ENCODE assay signal across 9 cellular contexts in the genomic region with DNA sequence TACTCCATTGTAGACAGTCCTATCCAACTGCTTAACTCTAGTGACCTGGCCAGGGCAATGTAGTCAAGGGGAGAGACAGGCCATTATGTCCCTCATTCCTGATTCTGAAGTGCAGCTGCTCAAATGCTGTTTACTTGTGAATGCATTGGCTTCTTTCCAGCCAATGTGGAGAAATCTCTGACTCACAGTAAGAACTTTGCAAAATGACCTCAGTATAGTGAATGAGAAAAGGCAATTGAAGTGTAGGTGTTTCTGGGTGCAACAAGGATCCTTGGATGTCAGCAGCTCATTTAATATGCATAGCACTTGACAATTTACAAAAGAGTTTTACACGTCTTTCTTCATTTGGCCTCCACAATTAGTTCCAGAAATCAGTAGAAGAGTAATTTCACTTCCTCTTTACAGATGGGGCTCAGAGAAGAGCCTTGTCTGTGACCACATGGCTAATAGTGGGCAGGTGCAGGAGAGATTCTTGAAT.
DNase-seq lines count a peak whose midpoint lies in the region; ATAC-seq and TF ChIP-seq lines count a peak whose summit lies in the region.
"Had no signal": no experiment of that assay in that cellular context is flagged by ENCODE, and none has a peak within 500 bp of the region (broad histone marks: within the 10 kb centered on the region; RNA-seq: fewer than 3 reads in every experiment).

No MANE protein-coding gene starts in this region.

- TF ChIP-seq CTCF in foreskin fibroblast (IDR thresholded peaks at IDR 0.05; ENCODE audit: low read depth, low read length), result no peak

- peak; percentile 20 for DNase-seq in DMS79 treated with DMSO at 0.1 percent for 48 hours (lab: John Stamatoyannopoulos, UW)
- DNase-seq in foreskin fibroblast, result peak; percentile 1 to 38
- DNase-seq in UCSD-AML1 (lab: John Stamatoyannopoulos, UW; ENCODE audit: unreplicated experiment), result no peak
- no peak for DNase-seq in NCI-H345 treated with DMSO at 0.1 percent for 48 hours (lab: John Stamatoyannopoulos, UW; ENCODE audit: unreplicated experiment)
- DNase-seq in iPS-NIHi7 (ENCODE audit: extremely low spot score), result no peak
- DNase-seq in NCI-H69 (lab: John Stamatoyannopoulos, UW), result no peak

- H3K4me3 ChIP-seq in foreskin fibroblast (ENCODE audit: low read depth in 1 of 2, low read length in 2 of 2), result no peak overlapping the region
- H3K4me3 ChIP-seq: SJSA1 had no signal

- ATAC-seq in GM21447 (IDR thresholded peaks at IDR 0.05; ENCODE audit: unreplicated experiment) (peak; percentile 96), HG03520 (IDR thresholded peaks at IDR 0.05; ENCODE audit: unreplicated experiment) (peak; percentile 99)

Comparison
In these comparisons a context has a peak if more than half of its experiments do, and no peak if none do; other contexts are left out.
1. DNase-seq: peak in DMS79 treated with DMSO at 0.1 percent for 48 hours (single experiment) and foreskin fibroblast (2 of 2); none in UCSD-AML1 (single experiment), NCI-H345 treated with DMSO at 0.1 percent for 48 hours (single experiment), iPS-NIHi7 (single experiment) and NCI-H69 (single experiment).